8 cellular contexts compared by ENCODE assay signal in the genomic region with DNA sequence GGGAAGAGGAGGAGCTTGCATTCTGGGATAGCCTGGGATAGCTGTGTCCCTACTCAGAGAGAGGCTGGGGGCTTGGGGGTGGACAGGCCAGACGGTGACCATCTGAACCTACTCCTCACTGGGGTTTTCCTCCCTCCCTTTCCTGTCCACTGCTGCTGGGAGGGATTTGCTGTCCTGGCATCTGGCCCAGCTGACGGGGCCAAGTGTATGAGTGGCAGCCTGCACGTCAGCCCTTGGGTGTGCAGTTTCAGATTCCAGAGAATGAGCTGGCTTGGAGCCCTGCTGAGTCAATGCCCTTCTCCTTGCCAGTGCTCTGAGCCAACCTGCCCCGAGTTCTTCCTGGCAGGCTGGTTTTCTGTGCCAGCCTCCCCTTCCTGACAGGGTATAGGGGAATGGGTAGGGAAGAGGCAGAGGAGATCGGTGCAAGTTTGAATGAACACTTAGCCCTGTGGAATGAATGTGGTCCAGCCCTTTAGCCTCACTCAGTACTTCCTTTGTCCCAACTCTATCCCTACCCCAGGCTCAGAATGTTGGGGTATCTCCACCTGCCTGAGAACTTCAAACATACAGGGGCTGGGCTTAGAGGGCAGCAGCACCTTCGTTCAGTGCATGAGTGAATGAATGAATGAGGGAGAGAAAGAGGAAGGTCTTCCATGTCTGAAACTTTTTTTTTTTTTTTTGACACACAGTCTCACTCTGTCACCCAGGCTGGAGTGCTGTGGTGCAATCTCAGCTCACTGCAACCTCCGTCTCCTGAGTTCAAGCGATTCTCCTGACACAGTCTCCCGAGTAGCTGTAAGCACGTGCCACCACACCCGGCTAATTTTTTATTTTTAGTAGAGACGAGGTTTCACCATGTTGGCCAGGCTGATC. TPM values are rescaled to one million over a fixed set of nuclear protein-coding genes. Genes with fewer than 3 reads are reported as not detected.
DNase-seq lines count a peak whose midpoint lies in the region; ATAC-seq and TF ChIP-seq lines count a peak whose summit lies in the region.

No MANE protein-coding gene starts in this region.

- peaks cover 27% of the 10 kb centered on the region for H3K4me1 ChIP-seq in ACC112 (ENCODE audit: control insufficient read depth, insufficient read depth, low read length, unreplicated experiment)
- peaks cover 15% of the 10 kb centered on the region for H3K4me1 ChIP-seq in HEK293 (ENCODE audit: control insufficient read depth, insufficient read depth, low read length)

- no peak overlapping the region for H2AFZ ChIP-seq in ACC112 (ENCODE audit: low read length, unreplicated experiment)

- TF ChIP-seq POLR2A in GM18505 (IDR thresholded peaks at IDR 0.05; ENCODE audit: borderline replicate concordance, extremely low read depth, insufficient read depth, insufficient read length): no peak

- POLR2A ChIA-PET in HEK293 (lab: Yijun Ruan, JAX): interaction anchor here (0.6 to 2.6 kb wide), 7 partner anchors 10 to 151 kb away, joined by 3 to 7 read pairs (median 4); a partner anchor contains a TSS

- no peaks in the 10 kb centered on the region for H3K9me3 ChIP-seq in HEK293 (ENCODE audit: control insufficient read depth, insufficient read depth, low read depth, low read length)

- peak overlapping the region; percentile 98 for H3K27ac ChIP-seq in ACC112 (ENCODE audit: low read depth, low read length)
- H3K27ac ChIP-seq in HEK293 (ENCODE audit: extremely low read depth, low read depth, low read length): no peak overlapping the region
- peak overlapping the region; percentile 98 for H3K27ac ChIP-seq in epithelial cell of prostate

- H3K79me2 ChIP-seq in ACC112 (ENCODE audit: control insufficient read depth, insufficient read depth, low read length, unreplicated experiment): peaks cover 18% of the 10 kb centered on the region

- no peak for TF ChIP-seq CTCF in HEK293 (tag by site-specific recombination; IDR thresholded peaks at IDR 0.05)

- H3K27me3 ChIP-seq in ACC112 (ENCODE audit: insufficient read depth, low read length): no peaks in the 10 kb centered on the region

- ATAC-seq in HG02885 (IDR thresholded peaks at IDR 0.05; ENCODE audit: poor library complexity, unreplicated experiment): no peak
- no peak for ATAC-seq in GM18505 (IDR thresholded peaks at IDR 0.05; ENCODE audit: unreplicated experiment)
- no peak for ATAC-seq in GM21723 (IDR thresholded peaks at IDR 0.05; ENCODE audit: unreplicated experiment)

- H3K4me3 ChIP-seq in ACC112 (ENCODE audit: low read depth, low read length) (peak overlapping the region; percentile 55), HEK293 (ENCODE audit: low read depth, low read length) (no peak overlapping the region)

- no peaks in the 10 kb centered on the region for H3K36me3 ChIP-seq in ACC112 (ENCODE audit: insufficient read depth, low read length)
- no peaks in the 10 kb centered on the region for H3K36me3 ChIP-seq in HEK293 (ENCODE audit: control insufficient read depth in 2 of 2, insufficient read depth in 1 of 2, low read length in 2 of 2)

- CTCF ChIA-PET in HEK293 (lab: Yijun Ruan, JAX): interaction anchor here (0.6 to 2.1 kb wide), 3 partner anchors 9 to 398 kb away, joined by 3 to 12 read pairs (median 3); a partner anchor contains a TSS

- peak; percentile 87 to 88 for DNase-seq in SHP77 (lab: John Stamatoyannopoulos, UW)
- peak; percentile 98 for DNase-seq in epithelial cell of prostate (ENCODE audit: low read depth, low spot score)
- peak; percentile 96 for DNase-seq in mucosa of gallbladder (ENCODE audit: low spot score)

TF ChIP-seq in HEK293, 187 proteins besides CTCF, POLR2A, EP300 and RAD21 (continues in another document):
- TF ChIP-seq ZFP37 (tag by site-specific recombination; IDR thresholded peaks at IDR 0.05) (no peak), ZNF600 (tag by site-specific recombination; IDR thresholded peaks at IDR 0.05) (peak; percentile 97), KLF7 (tag by site-specific recombination; IDR thresholded peaks at IDR 0.05; ENCODE audit: borderline replicate concordance) (no peak), GLIS1 (tag by site-specific recombination; IDR thresholded peaks at IDR 0.05) (peak; percentile 64), ZNF10 (tag by site-specific recombination; IDR thresholded peaks at IDR 0.05) (peak; percentile 87), ZNF558 (tag by site-specific recombination; IDR thresholded peaks at IDR 0.05) (no peak), ZBTB48 (tag by site-specific recombination; IDR thresholded peaks at IDR 0.05) (peak; percentile 14; the same call in 1 of the 2 replicates), ZNF302 (tag by site-specific recombination; IDR thresholded peaks at IDR 0.05; ENCODE audit: low read depth) (no peak), SP2 (tag by site-specific recombination; IDR thresholded peaks at IDR 0.05) (peak; percentile 48), SP7 (tag by site-specific recombination; IDR thresholded peaks at IDR 0.05) (peak; percentile 44; the same call in 1 of the 2 replicates), ZNF660 (tag by site-specific recombination; IDR thresholded peaks at IDR 0.05) (peak; percentile 66; the same call in 1 of the 2 replicates)
- TF ChIP-seq, protein P1, sequence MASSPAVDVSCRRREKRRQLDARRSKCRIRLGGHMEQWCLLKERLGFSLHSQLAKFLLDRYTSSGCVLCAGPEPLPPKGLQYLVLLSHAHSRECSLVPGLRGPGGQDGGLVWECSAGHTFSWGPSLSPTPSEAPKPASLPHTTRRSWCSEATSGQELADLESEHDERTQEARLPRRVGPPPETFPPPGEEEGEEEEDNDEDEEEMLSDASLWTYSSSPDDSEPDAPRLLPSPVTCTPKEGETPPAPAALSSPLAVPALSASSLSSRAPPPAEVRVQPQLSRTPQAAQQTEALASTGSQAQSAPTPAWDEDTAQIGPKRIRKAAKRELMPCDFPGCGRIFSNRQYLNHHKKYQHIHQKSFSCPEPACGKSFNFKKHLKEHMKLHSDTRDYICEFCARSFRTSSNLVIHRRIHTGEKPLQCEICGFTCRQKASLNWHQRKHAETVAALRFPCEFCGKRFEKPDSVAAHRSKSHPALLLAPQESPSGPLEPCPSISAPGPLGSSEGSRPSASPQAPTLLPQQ (tag by site-specific recombination; IDR thresholded peaks at IDR 0.05): peak; percentile 42; the same call in 1 of the 2 replicates
- TF ChIP-seq, protein P2, sequence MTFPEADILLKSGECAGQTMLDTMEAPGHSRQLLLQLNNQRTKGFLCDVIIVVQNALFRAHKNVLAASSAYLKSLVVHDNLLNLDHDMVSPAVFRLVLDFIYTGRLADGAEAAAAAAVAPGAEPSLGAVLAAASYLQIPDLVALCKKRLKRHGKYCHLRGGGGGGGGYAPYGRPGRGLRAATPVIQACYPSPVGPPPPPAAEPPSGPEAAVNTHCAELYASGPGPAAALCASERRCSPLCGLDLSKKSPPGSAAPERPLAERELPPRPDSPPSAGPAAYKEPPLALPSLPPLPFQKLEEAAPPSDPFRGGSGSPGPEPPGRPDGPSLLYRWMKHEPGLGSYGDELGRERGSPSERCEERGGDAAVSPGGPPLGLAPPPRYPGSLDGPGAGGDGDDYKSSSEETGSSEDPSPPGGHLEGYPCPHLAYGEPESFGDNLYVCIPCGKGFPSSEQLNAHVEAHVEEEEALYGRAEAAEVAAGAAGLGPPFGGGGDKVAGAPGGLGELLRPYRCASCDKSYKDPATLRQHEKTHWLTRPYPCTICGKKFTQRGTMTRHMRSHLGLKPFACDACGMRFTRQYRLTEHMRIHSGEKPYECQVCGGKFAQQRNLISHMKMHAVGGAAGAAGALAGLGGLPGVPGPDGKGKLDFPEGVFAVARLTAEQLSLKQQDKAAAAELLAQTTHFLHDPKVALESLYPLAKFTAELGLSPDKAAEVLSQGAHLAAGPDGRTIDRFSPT (tag by site-specific recombination; IDR thresholded peaks at IDR 0.05): peak; percentile 38; the same call in 1 of the 2 replicates
- TF ChIP-seq, protein P3, sequence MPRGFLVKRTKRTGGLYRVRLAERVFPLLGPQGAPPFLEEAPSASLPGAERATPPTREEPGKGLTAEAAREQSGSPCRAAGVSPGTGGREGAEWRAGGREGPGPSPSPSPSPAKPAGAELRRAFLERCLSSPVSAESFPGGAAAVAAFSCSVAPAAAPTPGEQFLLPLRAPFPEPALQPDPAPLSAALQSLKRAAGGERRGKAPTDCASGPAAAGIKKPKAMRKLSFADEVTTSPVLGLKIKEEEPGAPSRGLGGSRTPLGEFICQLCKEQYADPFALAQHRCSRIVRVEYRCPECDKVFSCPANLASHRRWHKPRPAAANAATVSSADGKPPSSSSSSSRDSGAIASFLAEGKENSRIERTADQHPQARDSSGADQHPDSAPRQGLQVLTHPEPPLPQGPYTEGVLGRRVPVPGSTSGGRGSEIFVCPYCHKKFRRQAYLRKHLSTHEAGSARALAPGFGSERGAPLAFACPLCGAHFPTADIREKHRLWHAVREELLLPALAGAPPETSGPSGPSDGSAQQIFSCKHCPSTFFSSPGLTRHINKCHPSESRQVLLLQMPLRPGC (tag by site-specific recombination; IDR thresholded peaks at IDR 0.05): peak; percentile 79
- TF ChIP-seq, protein P4, sequence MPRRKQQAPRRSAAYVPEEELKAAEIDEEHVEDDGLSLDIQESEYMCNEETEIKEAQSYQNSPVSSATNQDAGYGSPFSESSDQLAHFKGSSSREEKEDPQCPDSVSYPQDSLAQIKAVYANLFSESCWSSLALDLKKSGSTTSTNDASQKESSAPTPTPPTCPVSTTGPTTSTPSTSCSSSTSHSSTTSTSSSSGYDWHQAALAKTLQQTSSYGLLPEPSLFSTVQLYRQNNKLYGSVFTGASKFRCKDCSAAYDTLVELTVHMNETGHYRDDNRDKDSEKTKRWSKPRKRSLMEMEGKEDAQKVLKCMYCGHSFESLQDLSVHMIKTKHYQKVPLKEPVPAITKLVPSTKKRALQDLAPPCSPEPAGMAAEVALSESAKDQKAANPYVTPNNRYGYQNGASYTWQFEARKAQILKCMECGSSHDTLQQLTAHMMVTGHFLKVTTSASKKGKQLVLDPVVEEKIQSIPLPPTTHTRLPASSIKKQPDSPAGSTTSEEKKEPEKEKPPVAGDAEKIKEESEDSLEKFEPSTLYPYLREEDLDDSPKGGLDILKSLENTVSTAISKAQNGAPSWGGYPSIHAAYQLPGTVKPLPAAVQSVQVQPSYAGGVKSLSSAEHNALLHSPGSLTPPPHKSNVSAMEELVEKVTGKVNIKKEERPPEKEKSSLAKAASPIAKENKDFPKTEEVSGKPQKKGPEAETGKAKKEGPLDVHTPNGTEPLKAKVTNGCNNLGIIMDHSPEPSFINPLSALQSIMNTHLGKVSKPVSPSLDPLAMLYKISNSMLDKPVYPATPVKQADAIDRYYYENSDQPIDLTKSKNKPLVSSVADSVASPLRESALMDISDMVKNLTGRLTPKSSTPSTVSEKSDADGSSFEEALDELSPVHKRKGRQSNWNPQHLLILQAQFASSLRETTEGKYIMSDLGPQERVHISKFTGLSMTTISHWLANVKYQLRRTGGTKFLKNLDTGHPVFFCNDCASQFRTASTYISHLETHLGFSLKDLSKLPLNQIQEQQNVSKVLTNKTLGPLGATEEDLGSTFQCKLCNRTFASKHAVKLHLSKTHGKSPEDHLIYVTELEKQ (tag by site-specific recombination; IDR thresholded peaks at IDR 0.05; ENCODE audit: borderline replicate concordance): peak; percentile 66

RNA-seq across cellular contexts. Expression of a gene that starts 1.8 kb away (rescaled TPM):
- 5.3 TPM for total RNA-seq in mucosa of gallbladder

RNA-seq across cellular contexts. Expression of a gene that starts 19.1 kb away (rescaled TPM):
- total RNA-seq in mucosa of gallbladder: 7.7 TPM

RNA-seq across cellular contexts. Expression of a gene that starts 28.0 kb away (rescaled TPM):
- total RNA-seq in mucosa of gallbladder: 170 TPM

RNA-seq across cellular contexts. Expression of a gene that starts 40.9 kb away (rescaled TPM):
- total RNA-seq in mucosa of gallbladder: 1,184 TPM

RNA-seq across cellular contexts. Expression of a gene that starts 41.0 kb away (rescaled TPM):
- total RNA-seq in mucosa of gallbladder: 45.2 TPM
